Comparison of ENCODE assay signal across 22 cellular contexts in genomic region chr4:145740796-145741195, GRCh38.
A peak's percentile ranks its signal among the peaks of the same experiment; 100 is the strongest.
DNase-seq lines count a peak whose midpoint lies in the region; ATAC-seq lines count a peak whose summit lies in the region.
"Had no signal": no experiment of that assay in that cellular context is flagged by ENCODE, and none has a peak within 500 bp of the region (broad histone marks: within the 10 kb centered on the region; RNA-seq: fewer than 3 reads in every experiment).

No MANE protein-coding gene starts in this region.

- H4K91ac ChIP-seq in mesenchymal stem cell (ENCODE audit: low read length): no peak overlapping the region
- H4K91ac ChIP-seq in neuronal stem cell (ENCODE audit: low read depth, low read length, poor library complexity): no peak overlapping the region

- peaks cover 11% of the 10 kb centered on the region for H3F3A ChIP-seq in GM23248 (ENCODE audit: insufficient read depth)

- H3K79me1 ChIP-seq in mesenchymal stem cell (replicated peaks; ENCODE audit: low read length, poor library complexity, severe bottlenecking): no peaks in the 10 kb centered on the region
- H3K79me1 ChIP-seq in neuronal stem cell (ENCODE audit: low read depth, low read length): no peaks in the 10 kb centered on the region

- no peak for ATAC-seq in GM19467 (IDR thresholded peaks at IDR 0.05; ENCODE audit: unreplicated experiment)
- ATAC-seq in GM18511 (IDR thresholded peaks at IDR 0.05; ENCODE audit: unreplicated experiment): no peak
- ATAC-seq: Right ventricle myocardium inferior had no signal

- H3K4me3 ChIP-seq in GM23248 (no peak overlapping the region), mesenchymal stem cell (ENCODE audit: insufficient read depth in 1 of 2, low read depth in 1 of 2, low read length in 2 of 2) (no peak overlapping the region), neuronal stem cell (ENCODE audit: low read length in 2 of 2) (no peak overlapping the region)
- H3K4me3 ChIP-seq: MG63, SK-N-MC had no signal

- H2BK5ac ChIP-seq in mesenchymal stem cell (ENCODE audit: low read depth, low read length, poor library complexity, severe bottlenecking): no peak overlapping the region
- H2BK5ac ChIP-seq in neuronal stem cell (ENCODE audit: low read length): no peak overlapping the region

- H3K79me2 ChIP-seq in GM23248 (ENCODE audit: insufficient read depth): no peaks in the 10 kb centered on the region

- H3K9ac ChIP-seq in GM23248 (no peak overlapping the region), mesenchymal stem cell (ENCODE audit: low read length) (no peak overlapping the region), neuronal stem cell (ENCODE audit: low read depth, low read length, poor library complexity) (no peak overlapping the region)

- no peak overlapping the region for H2AK5ac ChIP-seq in mesenchymal stem cell (ENCODE audit: low read length, severe bottlenecking)
- H2AK5ac ChIP-seq in neuronal stem cell (ENCODE audit: low read depth, low read length): no peak overlapping the region

- in situ Hi-C loops in GM23248 (cut with MboI): no loop called here

- H3K27me3 ChIP-seq in GM23248 (replicated peaks; ENCODE audit: insufficient read depth) (no peaks in the 10 kb centered on the region), mesenchymal stem cell (ENCODE audit: control insufficient read depth in 1 of 2, insufficient read depth in 1 of 2, low read length in 2 of 2) (no peaks in the 10 kb centered on the region), neuronal stem cell (ENCODE audit: control insufficient read depth in 3 of 3, insufficient read depth in 3 of 3, low read depth in 1 of 3, low read length in 3 of 3) (no peaks in the 10 kb centered on the region)
- H3K27me3 ChIP-seq: BE2C, MG63 had no signal

- 57 to 64% methylated on average over 2 of the region's 2 CpGs for WGBS in GM23248 (ENCODE audit: low coverage in 1 of 2, low lambda C conversion rate in 2 of 2, missing lambda C conversion rate in 2 of 2), 2 experiments
- WGBS in mesenchymal stem cell: 58% methylated on average over 2 of the region's 2 CpGs
- WGBS in neuronal stem cell (ENCODE audit: extremely low coverage in 2 of 2, insufficient read length in 2 of 2, insufficient replicate concordance in 1 of 2), 2 donors: no CpG with 5 or more reads among the region's 2 CpGs

- H3K18ac ChIP-seq in mesenchymal stem cell (ENCODE audit: low read depth in 1 of 2, low read length in 2 of 2) (no peak overlapping the region), neuronal stem cell (ENCODE audit: low read length) (no peak overlapping the region)

- H3K4me2 ChIP-seq in GM23248 (ENCODE audit: unreplicated experiment) (no peak overlapping the region), mesenchymal stem cell (ENCODE audit: low read length, poor library complexity, severe bottlenecking) (no peak overlapping the region), neuronal stem cell (ENCODE audit: insufficient read depth, low read length, poor library complexity, severe bottlenecking) (no peak overlapping the region)

- H4K20me1 ChIP-seq in GM23248 (ENCODE audit: insufficient read depth): no peaks in the 10 kb centered on the region

- H3K9me2 ChIP-seq in GM23248 (ENCODE audit: insufficient read depth): no peaks in the 10 kb centered on the region

- H2AFZ ChIP-seq in GM23248: peak overlapping the region; percentile 53; the same call in 1 of the 2 replicates
- no peak overlapping the region for H2AFZ ChIP-seq in mesenchymal stem cell (ENCODE audit: low read depth, low read length)
- H2AFZ ChIP-seq in neuronal stem cell (ENCODE audit: low read length): peak overlapping the region; percentile 20

- H3K36me3 ChIP-seq in GM23248 (ENCODE audit: low read depth) (no peaks in the 10 kb centered on the region), mesenchymal stem cell (ENCODE audit: control insufficient read depth in 1 of 2, insufficient read depth in 2 of 2, low read depth in 1 of 2, low read length in 2 of 2) (no peaks in the 10 kb centered on the region), neuronal stem cell (replicated peaks in 1 of 2; ENCODE audit: control insufficient read depth in 2 of 2, insufficient read depth in 2 of 2, low read length in 2 of 2) (no peaks in the 10 kb centered on the region)
- H3K36me3 ChIP-seq: BE2C, MG63 had no signal

- H3K4ac ChIP-seq in mesenchymal stem cell (ENCODE audit: low read depth in 1 of 2, low read length in 2 of 2) (no peak overlapping the region), neuronal stem cell (ENCODE audit: low read length) (no peak overlapping the region)

- DNase-seq in GM23248 (no peak), NCI-H524 (lab: John Stamatoyannopoulos, UW) (peak; percentile 75 to 80), mesenchymal stem cell (peak; percentile 3), neuronal stem cell (ENCODE audit: low spot score) (no peak)
- DNase-seq in activated CD4-positive, alpha-beta T cell treated with anti-CD3 and anti-CD28 coated beads, Interleukin-2, amount 50 U/mL, for 4 hours: no peak
- DNase-seq: BE2C; CD4-positive, CD25-positive, alpha-beta regulatory T cell; COR-L47; DMS 273 treated with DMSO at 0.1 percent for 48 hours; GDM1; Karpas-422; MG63; NCI-H1048; NCI-H1436; NCI-H1930; NCI-H226; NCI-H526 treated with DMSO at 0.1 percent for 48 hours; NK-92 treated with Interleukin-12 subunit alpha and Interleukin-12 subunit beta, amount 100 ng/mL, for 24 hours had no signal

- no peak overlapping the region for H2BK120ac ChIP-seq in mesenchymal stem cell (ENCODE audit: low read depth, low read length)
- H2BK120ac ChIP-seq in neuronal stem cell (ENCODE audit: low read depth, low read length): no peak overlapping the region

- no peak overlapping the region for H2BK15ac ChIP-seq in mesenchymal stem cell (ENCODE audit: low read depth, poor library complexity, severe bottlenecking)
- H2BK15ac ChIP-seq in neuronal stem cell (ENCODE audit: low read length): no peak overlapping the region

- no peak overlapping the region for H4K8ac ChIP-seq in mesenchymal stem cell (ENCODE audit: low read length)
- H4K8ac ChIP-seq in neuronal stem cell (ENCODE audit: low read depth, low read length): no peak overlapping the region

- H3K23ac ChIP-seq in mesenchymal stem cell (ENCODE audit: low read length in 2 of 2) (no peak overlapping the region), neuronal stem cell (ENCODE audit: low read depth, low read length, poor library complexity) (no peak overlapping the region)

- H3K14ac ChIP-seq in mesenchymal stem cell (ENCODE audit: low read length in 2 of 2) (no peak overlapping the region), neuronal stem cell (ENCODE audit: low read length) (no peak overlapping the region)

- H3K27ac ChIP-seq in GM23248: no peak overlapping the region
- no peak overlapping the region for H3K27ac ChIP-seq in mesenchymal stem cell (ENCODE audit: low read length, poor library complexity, severe bottlenecking)
- no peak overlapping the region for H3K27ac ChIP-seq in neuronal stem cell (replicated peaks; ENCODE audit: low read length)
- H3K27ac ChIP-seq: SK-N-MC had no signal

- H3K9me3 ChIP-seq in GM23248 (ENCODE audit: low read depth) (no peaks in the 10 kb centered on the region), mesenchymal stem cell (ENCODE audit: control insufficient read depth, low read length) (no peaks in the 10 kb centered on the region), neuronal stem cell (replicated peaks in 1 of 2; ENCODE audit: control insufficient read depth in 2 of 2, insufficient read depth in 1 of 2, low read depth in 1 of 2, low read length in 2 of 2) (no peaks in the 10 kb centered on the region)
- H3K9me3 ChIP-seq: BE2C, MG63 had no signal

- H2BK12ac ChIP-seq in mesenchymal stem cell (ENCODE audit: low read length in 2 of 2) (no peak overlapping the region), neuronal stem cell (ENCODE audit: low read length) (no peak overlapping the region)

- H3K4me1 ChIP-seq in GM23248 (ENCODE audit: insufficient read depth): peaks cover 13% of the 10 kb centered on the region
- peaks cover 10% of the 10 kb centered on the region for H3K4me1 ChIP-seq in mesenchymal stem cell (ENCODE audit: control insufficient read depth, insufficient read depth, low read depth, low read length)
- H3K4me1 ChIP-seq in neuronal stem cell (ENCODE audit: control insufficient read depth in 2 of 2, insufficient read depth in 1 of 2, low read depth in 1 of 2, low read length in 2 of 2): peaks cover 6 to 12% of the 10 kb centered on the region in 2 donors
- H3K4me1 ChIP-seq: BE2C had no signal

Comparison
In these comparisons a context has a peak if more than half of its experiments do, and no peak if none do; other contexts are left out.
1. DNase-seq: peak in NCI-H524 (2 of 2) and mesenchymal stem cell (single experiment); none in GM23248 (single experiment), neuronal stem cell (single experiment) and activated CD4-positive, alpha-beta T cell treated with anti-CD3 and anti-CD28 coated beads, Interleukin-2, amount 50 U/mL, for 4 hours (0 of 2).